ENCODE assay signal across 15 cellular contexts in the genomic region with DNA sequence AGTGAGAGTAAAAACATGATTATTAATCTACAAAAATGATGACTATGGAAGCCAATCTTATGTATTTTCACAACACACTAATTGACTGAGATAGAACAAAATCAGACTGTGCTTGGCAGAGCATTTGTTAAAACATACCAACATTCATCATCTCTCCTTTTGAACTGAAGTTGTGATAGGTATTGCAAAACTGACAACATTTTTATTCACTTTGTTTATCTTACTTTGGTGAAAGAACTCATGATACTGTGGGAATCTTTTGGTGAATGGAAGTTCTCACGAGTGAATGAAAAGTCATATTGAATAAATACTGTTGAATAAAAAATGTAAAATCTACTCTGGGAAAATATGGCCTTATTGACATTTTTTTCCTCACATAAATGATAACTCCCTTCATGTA.
A peak's percentile ranks its signal among the peaks of the same experiment; 100 is the strongest.
DNase-seq lines count a peak whose midpoint lies in the region; ATAC-seq and TF ChIP-seq lines count a peak whose summit lies in the region.
"Had no signal": no experiment of that assay in that cellular context is flagged by ENCODE, and none has a peak within 500 bp of the region (broad histone marks: within the 10 kb centered on the region; RNA-seq: fewer than 3 reads in every experiment).

No MANE protein-coding gene starts in this region.

- BruUV-seq in IMR-90 (replicated peaks; lab: Mats Ljungman, UMichigan): no TSS peak

- H2BK120ac ChIP-seq in IMR-90 (ENCODE audit: low read depth, low read length): no peak overlapping the region

- no peak overlapping the region for H4K91ac ChIP-seq in IMR-90 (ENCODE audit: insufficient read depth, low read depth, low read length)

- H3K4me1 ChIP-seq in IMR-90 (ENCODE audit: control insufficient read depth, insufficient read depth, low read length) (no peaks in the 10 kb centered on the region), adipocyte (ENCODE audit: control insufficient read depth, insufficient read depth, low read length) (no peaks in the 10 kb centered on the region)

- dilution Hi-C loops in IMR-90 (cut with HindIII; ENCODE audit: low sequenced_read_pairs, unreplicated experiment): no loop called here

- in situ Hi-C loops in IMR-90 (cut with MboI; ENCODE audit: low sequenced_read_pairs): no loop called here

- H2BK5ac ChIP-seq in IMR-90 (ENCODE audit: low read depth, low read length, poor library complexity, severe bottlenecking): no peak overlapping the region

- POLR2A ChIA-PET in IMR-90 (lab: Charles Lee; ENCODE audit: unreplicated experiment): no interaction called here
- POLR2A ChIA-PET in activated CD4-positive, alpha-beta T cell treated with anti-CD3 and anti-CD28 coated beads for 36 hours (lab: Charles Lee): no interaction called here

- H3K9ac ChIP-seq in IMR-90 (ENCODE audit: low read depth, low read length) (no peak overlapping the region), adipocyte (ENCODE audit: low read length) (no peak overlapping the region)
- H3K9ac ChIP-seq: GM23248 had no signal

- no peak overlapping the region for H2AK9ac ChIP-seq in IMR-90 (replicated peaks; ENCODE audit: low read depth, low read length, poor library complexity)

- no peak overlapping the region for H3K27ac ChIP-seq in IMR-90 (ENCODE audit: insufficient read depth, low read length)
- H3K27ac ChIP-seq: GM23248 had no signal

- H2BK15ac ChIP-seq in IMR-90 (ENCODE audit: low read depth, low read length): no peak overlapping the region

- WGBS in IMR-90 (ENCODE audit: extremely low coverage in 2 of 2, insufficient read length in 1 of 2), 2 experiments: no CpG with 5 or more reads among the region's 1 CpG

- no peaks in the 10 kb centered on the region for H3K79me1 ChIP-seq in IMR-90 (ENCODE audit: low read depth in 1 of 2, low read length in 2 of 2)

- H3K36me3 Mint-ChIP-seq in activated CD4-positive, alpha-beta T cell treated with anti-CD3 and anti-CD28 coated beads for 36 hours (ENCODE audit: low read depth): no peaks in the 10 kb centered on the region
- H3K36me3 Mint-ChIP-seq: CD4-positive, alpha-beta memory T cell had no signal

- H3K4me3 ChIP-seq in IMR-90 (ENCODE audit: insufficient read depth, low read depth, low read length): no peak overlapping the region
- H3K4me3 ChIP-seq in adipocyte (ENCODE audit: low read length): no peak overlapping the region
- H3K4me3 ChIP-seq: GM23248 had no signal

- H2BK20ac ChIP-seq in IMR-90 (ENCODE audit: low read depth, low read length): no peak overlapping the region

- DNase-seq in IMR-90 (peak; percentile 5), adipocyte (ENCODE audit: low read depth) (peak; percentile 4), iris pigment epithelial cell (ENCODE audit: low read depth) (peak; percentile 86), RPMI8226 (no peak)
- no peak for DNase-seq in activated CD4-positive, CD25-positive, alpha-beta regulatory T cell (lab: John Stamatoyannopoulos, UW)
- DNase-seq in activated CD4-positive, alpha-beta T cell treated with anti-CD3 and anti-CD28 coated beads for 36 hours: no peak
- DNase-seq: C1 segment of cervical spinal cord; Calu3; CD4-positive, alpha-beta memory T cell; COR-L47; DMS153; DND-41; GM23248; H7; HCEC 1CT had no signal

- H3K9me3 Mint-ChIP-seq in activated CD4-positive, alpha-beta T cell treated with anti-CD3 and anti-CD28 coated beads for 36 hours (ENCODE audit: low read depth): peaks cover 11% of the 10 kb centered on the region

- H3K23ac ChIP-seq in IMR-90 (ENCODE audit: low read depth, low read length): no peak overlapping the region

- ATAC-seq in IMR-90 (ENCODE audit: low read depth): no peak
- no peak for ATAC-seq in activated CD4-positive, alpha-beta T cell treated with anti-CD3 and anti-CD28 coated beads for 36 hours

- H3K18ac ChIP-seq in IMR-90 (ENCODE audit: low read depth, low read length): no peak overlapping the region

- H4K20me1 ChIP-seq in IMR-90 (ENCODE audit: insufficient read depth, low read length): no peaks in the 10 kb centered on the region

- H3K9me3 ChIP-seq in IMR-90 (ENCODE audit: control insufficient read depth, insufficient read depth, low read length) (no peaks in the 10 kb centered on the region), adipocyte (ENCODE audit: control insufficient read depth, low read length) (no peaks in the 10 kb centered on the region)

- no peaks in the 10 kb centered on the region for H3K36me3 ChIP-seq in IMR-90 (ENCODE audit: control insufficient read depth, insufficient read depth, low read length)
- no peaks in the 10 kb centered on the region for H3K36me3 ChIP-seq in adipocyte (ENCODE audit: control insufficient read depth, insufficient read depth, low read length, severe bottlenecking)

- no peak overlapping the region for H4K8ac ChIP-seq in IMR-90 (ENCODE audit: low read depth in 2 of 2, low read length in 2 of 2)

- no peak overlapping the region for H3K4ac ChIP-seq in IMR-90 (ENCODE audit: low read depth, low read length)

- no peak for TF ChIP-seq CTCF in IMR-90 (conservative IDR thresholded peaks at IDR 0.05; ENCODE audit: low read depth, low read length)

- intact Hi-C loops in IMR-90 (cut with micrococcal nuclease): no loop called here
- intact Hi-C loops in activated CD4-positive, alpha-beta T cell treated with anti-CD3 and anti-CD28 coated beads for 36 hours (cut with DNase I, micrococcal nuclease): no loop called here

- no peaks in the 10 kb centered on the region for H3K4me1 Mint-ChIP-seq in activated CD4-positive, alpha-beta T cell treated with anti-CD3 and anti-CD28 coated beads for 36 hours
- H3K4me1 Mint-ChIP-seq: CD4-positive, alpha-beta memory T cell had no signal

- no peak overlapping the region for H3K27ac Mint-ChIP-seq in activated CD4-positive, alpha-beta T cell treated with anti-CD3 and anti-CD28 coated beads for 36 hours
- H3K27ac Mint-ChIP-seq: CD4-positive, alpha-beta memory T cell had no signal

- CTCF ChIA-PET in IMR-90 (lab: Yijun Ruan, JAX): no interaction called here
- CTCF ChIA-PET in activated CD4-positive, alpha-beta T cell treated with anti-CD3 and anti-CD28 coated beads for 36 hours (lab: Charles Lee): no interaction called here

- no peak overlapping the region for H3K56ac ChIP-seq in IMR-90 (ENCODE audit: extremely low read depth, insufficient read depth, low read length)

- no peaks in the 10 kb centered on the region for H3K9me1 ChIP-seq in IMR-90 (ENCODE audit: insufficient read depth, low read length)

- H3K27me3 ChIP-seq in IMR-90 (ENCODE audit: control insufficient read depth, insufficient read depth, low read length) (no peaks in the 10 kb centered on the region), adipocyte (replicated peaks; ENCODE audit: control insufficient read depth, insufficient read depth, low read length) (no peaks in the 10 kb centered on the region)

- H3K4me3 Mint-ChIP-seq in activated CD4-positive, alpha-beta T cell treated with anti-CD3 and anti-CD28 coated beads for 36 hours: no peak overlapping the region
- H3K4me3 Mint-ChIP-seq: CD4-positive, alpha-beta memory T cell had no signal

- H2AK5ac ChIP-seq in IMR-90 (ENCODE audit: low read depth, low read length): no peak overlapping the region

- no peaks in the 10 kb centered on the region for H3K27me3 Mint-ChIP-seq in activated CD4-positive, alpha-beta T cell treated with anti-CD3 and anti-CD28 coated beads for 36 hours
- H3K27me3 Mint-ChIP-seq: CD4-positive, alpha-beta memory T cell had no signal

- H2AFZ ChIP-seq in IMR-90 (replicated peaks; ENCODE audit: low read length, poor library complexity): no peak overlapping the region
- H2AFZ ChIP-seq: GM23248 had no signal

- no peak for TF ChIP-seq POLR2A in IMR-90 (IDR thresholded peaks at IDR 0.05; ENCODE audit: low read depth, low read length)

- H4K5ac ChIP-seq in IMR-90 (ENCODE audit: low read depth, low read length): no peak overlapping the region

- TF ChIP-seq RAD21 in IMR-90 (IDR thresholded peaks at IDR 0.05; ENCODE audit: low read length): no peak

- H3K4me2 ChIP-seq in IMR-90 (ENCODE audit: low read depth, low read length): no peak overlapping the region

- no peak overlapping the region for H3K14ac ChIP-seq in IMR-90 (replicated peaks; ENCODE audit: low read depth, low read length)

TF ChIP-seq in IMR-90, 13 proteins besides CTCF, POLR2A, EP300 and RAD21:
- no peak for TF ChIP-seq FOS (IDR thresholded peaks at IDR 0.05; ENCODE audit: low read depth, low read length)
- TF ChIP-seq MAFK (IDR thresholded peaks at IDR 0.05; ENCODE audit: low read depth, low read length): no peak

Comparison
In these comparisons a context has a peak if more than half of its experiments do, and no peak if none do; other contexts are left out.
1. DNase-seq: peak in IMR-90 (single experiment), adipocyte (single experiment) and iris pigment epithelial cell (single experiment); none in activated CD4-positive, CD25-positive, alpha-beta regulatory T cell (0 of 4), RPMI8226 (single experiment) and activated CD4-positive, alpha-beta T cell treated with anti-CD3 and anti-CD28 coated beads for 36 hours (single experiment).